ENCODE assay signal across 12 cellular contexts in the genomic region with DNA sequence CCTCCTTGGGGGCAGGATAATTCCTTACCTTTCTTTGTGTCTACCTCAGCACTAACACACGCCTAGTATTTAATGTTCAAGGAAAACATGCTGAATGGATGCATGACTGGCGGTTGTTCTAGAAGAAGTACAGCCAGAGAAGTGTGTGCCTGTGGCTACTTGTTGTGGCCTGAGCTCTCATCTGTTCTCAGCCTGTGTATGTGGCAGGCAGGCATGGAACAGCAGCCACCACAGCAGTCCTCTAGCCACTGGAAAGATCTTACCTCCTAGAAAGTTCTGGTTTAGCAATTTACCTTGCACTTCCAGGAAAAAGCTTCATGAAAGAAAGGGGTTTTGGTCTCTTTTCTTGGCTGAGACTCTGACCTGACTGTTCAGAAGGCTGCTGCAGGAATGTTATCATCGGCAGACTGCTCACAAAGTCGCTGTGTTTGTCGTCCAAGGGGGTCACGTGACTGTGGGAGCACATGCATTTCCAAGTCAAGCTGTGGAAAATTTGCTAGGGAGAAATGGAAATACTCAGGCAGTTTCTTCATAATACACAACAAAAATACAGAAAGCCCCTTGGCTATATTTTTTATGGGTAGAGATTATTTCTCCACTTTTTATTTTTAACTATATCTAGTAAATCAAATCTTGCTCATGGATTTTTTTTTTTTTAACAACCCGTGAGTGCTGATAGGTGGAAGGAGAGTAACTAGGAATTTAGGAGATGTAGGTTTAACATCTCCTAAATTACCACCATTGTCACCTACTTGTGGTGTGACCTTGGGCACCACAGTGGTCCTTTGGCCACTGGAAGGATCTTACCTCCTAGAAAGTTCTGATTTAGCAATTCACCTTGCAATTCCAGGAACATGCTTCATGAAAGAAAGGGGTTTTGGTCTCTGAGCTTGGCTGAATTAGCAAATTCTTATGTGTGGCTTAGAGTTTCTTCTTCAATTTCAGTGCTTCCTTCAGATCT.
DNase-seq lines count a peak whose midpoint lies in the region; ATAC-seq and TF ChIP-seq lines count a peak whose summit lies in the region.
"Had no signal": no experiment of that assay in that cellular context is flagged by ENCODE, and none has a peak within 500 bp of the region (broad histone marks: within the 10 kb centered on the region; RNA-seq: fewer than 3 reads in every experiment).

No MANE protein-coding gene starts in this region.

- H3K9ac ChIP-seq in parathyroid adenoma = no peak overlapping the region

- no peak overlapping the region for H3K4me3 Mint-ChIP-seq in WTC11

- H3K27me3 ChIP-seq in cardiac muscle cell (no peaks in the 10 kb centered on the region), parathyroid adenoma (ENCODE audit: control insufficient read depth, insufficient read depth, low read length) (no peaks in the 10 kb centered on the region)

- 0 out of 2 replicates have a peak, but pooled peaks cover 4% of the 10 kb centered on the region for H3K27me3 Mint-ChIP-seq in WTC11 (ENCODE audit: low read depth)

- H3K36me3 Mint-ChIP-seq in WTC11 = peaks cover 17% of the 10 kb centered on the region
- no peaks in the 10 kb centered on the region for H3K36me3 Mint-ChIP-seq in activated naive CD4-positive, alpha-beta T cell treated with anti-CD3 and anti-CD28 coated beads, Interleukin-2, amount 50 U/mL, for 72 hours

- peaks cover 39% of the 10 kb centered on the region for H3K4me1 Mint-ChIP-seq in WTC11

- H3K4me3 ChIP-seq in cardiac muscle cell = no peak overlapping the region
- H3K4me3 ChIP-seq in parathyroid adenoma (ENCODE audit: low read depth, low read length) = no peak overlapping the region

- no peak overlapping the region for H3K4me2 ChIP-seq in parathyroid adenoma (ENCODE audit: low read length)

- H3K4me1 ChIP-seq in cardiac muscle cell (ENCODE audit: low read depth) (no peaks in the 10 kb centered on the region), parathyroid adenoma (peaks cover 5% of the 10 kb centered on the region)

- TF ChIP-seq CTCF in WTC11 (IDR thresholded peaks at IDR 0.05) (no peak), cardiac muscle cell (IDR thresholded peaks at IDR 0.05; ENCODE audit: low read depth, low read length) (no peak), parathyroid adenoma (IDR thresholded peaks at IDR 0.05) (no peak)

- no peak for ATAC-seq in WTC11
- no peak for ATAC-seq in GM21737 (IDR thresholded peaks at IDR 0.05; ENCODE audit: unreplicated experiment)
- ATAC-seq in activated naive CD4-positive, alpha-beta T cell treated with anti-CD3 and anti-CD28 coated beads, Interleukin-2, amount 50 U/mL, for 72 hours = no peak
- no peak for ATAC-seq in HG02610 (IDR thresholded peaks at IDR 0.05; ENCODE audit: unreplicated experiment)
- ATAC-seq: HCT116 had no signal

- no peaks in the 10 kb centered on the region for H3K79me2 ChIP-seq in parathyroid adenoma

- peak overlapping the region; percentile 63 for H2AFZ ChIP-seq in parathyroid adenoma

- no peak overlapping the region for H3K27ac ChIP-seq in cardiac muscle cell
- no peak overlapping the region for H3K27ac ChIP-seq in parathyroid adenoma

- peak; percentile 46 for DNase-seq in EH (ENCODE audit: low read depth)
- no peak for DNase-seq in WTC11 (ENCODE audit: low spot score)
- DNase-seq in cardiac muscle cell (ENCODE audit: low read depth in 1 of 2, low spot score in 1 of 2) = peak; percentile 44 to 50
- DNase-seq in kidney glomerular epithelial cell (lab: John Stamatoyannopoulos, UW) = no peak
- no peak for DNase-seq in activated naive CD4-positive, alpha-beta T cell treated with anti-CD3 and anti-CD28 coated beads, Interleukin-2, amount 50 U/mL, for 72 hours (ENCODE audit: low spot score in 2 of 2)
- DNase-seq: activated T-cell treated with anti-CD3 and anti-CD28 coated beads for 4 hours, COR-L47, cortex of kidney had no signal

- H3K9me3 ChIP-seq in cardiac muscle cell (ENCODE audit: low read depth) (no peaks in the 10 kb centered on the region), parathyroid adenoma (ENCODE audit: control insufficient read depth, low read length) (no peaks in the 10 kb centered on the region)

- H3K27ac Mint-ChIP-seq in WTC11 = peak overlapping the region; percentile 36; the same call in 1 of the 2 replicates
- no peak overlapping the region for H3K27ac Mint-ChIP-seq in activated naive CD4-positive, alpha-beta T cell treated with anti-CD3 and anti-CD28 coated beads, Interleukin-2, amount 50 U/mL, for 72 hours

- POLR2A ChIA-PET in WTC11 (lab: Charles Lee) = interaction anchor here (0.7 kb wide), 1 partner anchor 182 kb away, joined by 4 read pairs; no protein-coding TSS in a partner anchor

- no peaks in the 10 kb centered on the region for H3K36me3 ChIP-seq in cardiac muscle cell
- no peaks in the 10 kb centered on the region for H3K36me3 ChIP-seq in parathyroid adenoma (ENCODE audit: control insufficient read depth, insufficient read depth, low read length)

- CTCF ChIA-PET in WTC11 (lab: Charles Lee) = interaction anchor here (0.6 to 1.4 kb wide), 3 partner anchors 84 to 172 kb away, joined by 3 to 4 read pairs (median 3); no protein-coding TSS in a partner anchor

- peaks cover 23% of the 10 kb centered on the region for H3K9me3 Mint-ChIP-seq in WTC11
- peaks cover 0 to 2% of the 10 kb centered on the region in 2 donors for H3K9me3 Mint-ChIP-seq in activated naive CD4-positive, alpha-beta T cell treated with anti-CD3 and anti-CD28 coated beads, Interleukin-2, amount 50 U/mL, for 72 hours

TF ChIP-seq in WTC11, 78 proteins besides CTCF, POLR2A, EP300 and RAD21:
- TF ChIP-seq, protein P1, sequence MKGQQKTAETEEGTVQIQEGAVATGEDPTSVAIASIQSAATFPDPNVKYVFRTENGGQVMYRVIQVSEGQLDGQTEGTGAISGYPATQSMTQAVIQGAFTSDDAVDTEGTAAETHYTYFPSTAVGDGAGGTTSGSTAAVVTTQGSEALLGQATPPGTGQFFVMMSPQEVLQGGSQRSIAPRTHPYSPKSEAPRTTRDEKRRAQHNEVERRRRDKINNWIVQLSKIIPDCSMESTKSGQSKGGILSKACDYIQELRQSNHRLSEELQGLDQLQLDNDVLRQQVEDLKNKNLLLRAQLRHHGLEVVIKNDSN (CRISPR knock-in tag; IDR thresholded peaks at IDR 0.05) = peak; percentile 62; the same call in 1 of the 2 replicates
- TF ChIP-seq, protein P2, sequence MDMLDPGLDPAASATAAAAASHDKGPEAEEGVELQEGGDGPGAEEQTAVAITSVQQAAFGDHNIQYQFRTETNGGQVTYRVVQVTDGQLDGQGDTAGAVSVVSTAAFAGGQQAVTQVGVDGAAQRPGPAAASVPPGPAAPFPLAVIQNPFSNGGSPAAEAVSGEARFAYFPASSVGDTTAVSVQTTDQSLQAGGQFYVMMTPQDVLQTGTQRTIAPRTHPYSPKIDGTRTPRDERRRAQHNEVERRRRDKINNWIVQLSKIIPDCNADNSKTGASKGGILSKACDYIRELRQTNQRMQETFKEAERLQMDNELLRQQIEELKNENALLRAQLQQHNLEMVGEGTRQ (CRISPR knock-in tag; IDR thresholded peaks at IDR 0.05) = peak; percentile 68
- no peak for TF ChIP-seq IRF2 (CRISPR knock-in tag; IDR thresholded peaks at IDR 0.05; ENCODE audit: borderline replicate concordance, low read depth)

Comparison
In these comparisons a context has a peak if more than half of its experiments do, and no peak if none do; other contexts are left out.
1. DNase-seq: peak in EH (single experiment) and cardiac muscle cell (2 of 2); none in WTC11 (single experiment), kidney glomerular epithelial cell (single experiment) and activated naive CD4-positive, alpha-beta T cell treated with anti-CD3 and anti-CD28 coated beads, Interleukin-2, amount 50 U/mL, for 72 hours (0 of 2).